Comparison of ENCODE assay signal across 1 cellular context in the genomic region with DNA sequence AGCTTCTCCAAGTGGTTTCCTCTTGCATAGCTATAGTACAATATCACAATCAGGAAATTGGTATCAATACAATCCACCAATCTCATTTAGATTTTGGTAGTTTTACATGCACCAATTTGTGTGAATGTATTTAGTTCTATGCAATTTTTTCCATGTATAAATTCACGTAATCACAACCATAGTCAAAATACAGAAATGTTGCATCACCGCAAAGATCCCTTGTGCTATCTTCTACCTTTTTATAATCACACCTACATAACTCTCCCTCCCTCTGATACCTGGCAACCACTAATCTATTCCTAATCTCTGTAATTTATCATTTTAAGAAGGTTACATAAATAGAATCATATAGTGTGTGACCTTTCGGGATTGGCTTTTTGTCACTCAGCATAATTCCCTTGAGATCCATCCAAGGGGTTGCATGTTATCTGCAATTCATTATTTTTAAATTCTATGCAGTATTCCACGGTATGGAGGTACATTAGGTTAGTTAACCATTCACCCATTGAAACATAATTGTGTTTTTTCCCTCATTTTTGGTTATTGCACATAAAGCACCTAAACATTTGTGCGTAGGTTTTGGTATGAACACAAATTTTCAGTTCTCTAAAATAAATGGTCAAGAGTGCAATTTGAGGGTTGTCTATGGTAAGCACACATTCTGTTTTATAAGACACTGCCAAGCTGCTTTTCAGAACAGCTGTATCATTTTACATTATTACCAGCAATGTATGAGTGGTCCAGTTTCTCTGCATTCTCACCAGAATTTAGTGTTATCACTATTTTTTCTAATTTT.
TF ChIP-seq lines count a peak whose summit lies in the region.

No MANE protein-coding gene starts in this region.

TF ChIP-seq in K562, 482 proteins besides CTCF, POLR2A, EP300 and RAD21 (continued from another document):
- TF ChIP-seq, protein P1, sequence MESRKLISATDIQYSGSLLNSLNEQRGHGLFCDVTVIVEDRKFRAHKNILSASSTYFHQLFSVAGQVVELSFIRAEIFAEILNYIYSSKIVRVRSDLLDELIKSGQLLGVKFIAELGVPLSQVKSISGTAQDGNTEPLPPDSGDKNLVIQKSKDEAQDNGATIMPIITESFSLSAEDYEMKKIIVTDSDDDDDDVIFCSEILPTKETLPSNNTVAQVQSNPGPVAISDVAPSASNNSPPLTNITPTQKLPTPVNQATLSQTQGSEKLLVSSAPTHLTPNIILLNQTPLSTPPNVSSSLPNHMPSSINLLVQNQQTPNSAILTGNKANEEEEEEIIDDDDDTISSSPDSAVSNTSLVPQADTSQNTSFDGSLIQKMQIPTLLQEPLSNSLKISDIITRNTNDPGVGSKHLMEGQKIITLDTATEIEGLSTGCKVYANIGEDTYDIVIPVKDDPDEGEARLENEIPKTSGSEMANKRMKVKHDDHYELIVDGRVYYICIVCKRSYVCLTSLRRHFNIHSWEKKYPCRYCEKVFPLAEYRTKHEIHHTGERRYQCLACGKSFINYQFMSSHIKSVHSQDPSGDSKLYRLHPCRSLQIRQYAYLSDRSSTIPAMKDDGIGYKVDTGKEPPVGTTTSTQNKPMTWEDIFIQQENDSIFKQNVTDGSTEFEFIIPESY (CRISPR knock-in tag; IDR thresholded peaks at IDR 0.05), result no peak
